In genomic region chr19:18500376-18500775, GRCh38 we compare ENCODE assay signal across 15 cellular contexts. TPM values are rescaled to one million over a fixed set of nuclear protein-coding genes. Genes with fewer than 3 reads are reported as not detected.
DNase-seq lines count a peak whose midpoint lies in the region; ATAC-seq and TF ChIP-seq lines count a peak whose summit lies in the region.
"Had no signal": no experiment of that assay in that cellular context is flagged by ENCODE, and none has a peak within 500 bp of the region (broad histone marks: within the 10 kb centered on the region; RNA-seq: fewer than 3 reads in every experiment).

No MANE protein-coding gene starts in this region.

- peaks cover 10% of the 10 kb centered on the region; the same call in 1 of the 2 replicates for H4K20me1 ChIP-seq in OCI-LY7 (ENCODE audit: insufficient read depth, low read length)

- H3K36me3 ChIP-seq in CD4-positive, alpha-beta memory T cell (ENCODE audit: insufficient read depth, low read length) = no peaks in the 10 kb centered on the region
- no peaks in the 10 kb centered on the region for H3K36me3 ChIP-seq in gastrocnemius medialis
- H3K36me3 ChIP-seq in OCI-LY7 (ENCODE audit: insufficient read depth, low read length) = no peaks in the 10 kb centered on the region
- H3K36me3 ChIP-seq: BE2C had no signal

- ATAC-seq in T-cell (replicated peaks in 1 of 4) (no peak), gastrocnemius medialis (no peak), HG03571 (IDR thresholded peaks at IDR 0.05; ENCODE audit: unreplicated experiment) (no peak)

- H3K9me3 ChIP-seq in CD4-positive, alpha-beta memory T cell (ENCODE audit: control insufficient read depth in 1 of 2, low read length in 2 of 2) = no peaks in the 10 kb centered on the region
- H3K9me3 ChIP-seq in gastrocnemius medialis (no peaks in the 10 kb centered on the region), OCI-LY7 (ENCODE audit: low read length) (no peaks in the 10 kb centered on the region)
- H3K9me3 ChIP-seq: BE2C had no signal

- intact Hi-C loops in CD4-positive, alpha-beta memory T cell (cut with micrococcal nuclease) = no loop called here
- intact Hi-C loops in gastrocnemius medialis (cut with DNase I; ENCODE audit: low total_unique reads) (no loop called here), OCI-LY7 (cut with micrococcal nuclease; ENCODE audit: unreplicated experiment) (no loop called here)

- no peaks in the 10 kb centered on the region for H3K9me3 Mint-ChIP-seq in CD4-positive, alpha-beta memory T cell
- no peaks in the 10 kb centered on the region for H3K9me3 Mint-ChIP-seq in T-cell

- TF ChIP-seq CTCF in fibroblast of the aortic adventitia (IDR thresholded peaks at IDR 0.05; ENCODE audit: insufficient read depth, low read length) (no peak), gastrocnemius medialis (IDR thresholded peaks at IDR 0.05 in 4 of 5, conservative IDR thresholded peaks at IDR 0.05 in 1 of 5) (no peak), OCI-LY7 (conservative IDR thresholded peaks at IDR 0.05; ENCODE audit: low read length) (no peak)

- H3K27ac ChIP-seq in CD4-positive, alpha-beta memory T cell (ENCODE audit: low read depth, low read length) = no peak overlapping the region
- peak overlapping the region; percentile 94 to 99 (median 98) for H3K27ac ChIP-seq in gastrocnemius medialis
- no peak overlapping the region for H3K27ac ChIP-seq in OCI-LY7 (ENCODE audit: low read depth, low read length, poor library complexity, severe bottlenecking)

- no peak overlapping the region for H3K4me2 ChIP-seq in OCI-LY7 (ENCODE audit: low read length)

- peaks cover 100% of the 10 kb centered on the region for H3K4me1 ChIP-seq in CD4-positive, alpha-beta memory T cell (ENCODE audit: insufficient read depth, low read length)
- H3K4me1 ChIP-seq in gastrocnemius medialis (peaks cover 98% of the 10 kb centered on the region in 2 donors), OCI-LY7 (ENCODE audit: insufficient read depth, low read length, poor library complexity, severe bottlenecking) (peaks cover 19% of the 10 kb centered on the region)

- H3K27ac Mint-ChIP-seq in CD4-positive, alpha-beta memory T cell = peak overlapping the region in 6 of 7 donors; percentile 41 to 95 (median 72)
- H3K27ac Mint-ChIP-seq in T-cell = peak overlapping the region; percentile 45 to 85

- no peak overlapping the region for H3K4me3 ChIP-seq in CD4-positive, alpha-beta memory T cell (ENCODE audit: low read length in 2 of 2)
- H3K4me3 ChIP-seq in fibroblast of the aortic adventitia (ENCODE audit: low read depth, low read length) = no peak overlapping the region
- H3K4me3 ChIP-seq in gastrocnemius medialis = no peak overlapping the region
- no peak overlapping the region for H3K4me3 ChIP-seq in OCI-LY7 (ENCODE audit: low read depth, low read length, poor library complexity, severe bottlenecking)
- H3K4me3 ChIP-seq: lung had no signal

- H3K79me2 ChIP-seq in OCI-LY7 (ENCODE audit: insufficient read depth, low read depth, low read length) = peaks cover 27% of the 10 kb centered on the region; the same call in 1 of the 2 replicates

- H3K9me2 ChIP-seq in OCI-LY7 (ENCODE audit: insufficient read depth, low read length) = no peaks in the 10 kb centered on the region

- CTCF ChIA-PET in CD4-positive, alpha-beta memory T cell (lab: Charles Lee; ENCODE audit: partially characterized antibody) = interaction anchor here (0.5 to 14.1 kb wide), 3 partner anchors 18 to 27 kb away, joined by 3 to 131 read pairs (median 3); partner anchors contain the start of gene ELL
- CTCF ChIA-PET in T-cell (lab: Charles Lee) = interaction anchor here (0.6 to 0.8 kb wide), 3 partner anchors 19 to 646 kb away, joined by 4 to 10 read pairs (median 7); no protein-coding TSS in a partner anchor
- CTCF ChIA-PET in OCI-LY7 (lab: Charles Lee; ENCODE audit: unreplicated experiment) = no interaction called here

- POLR2A ChIA-PET in CD4-positive, alpha-beta memory T cell (lab: Charles Lee; ENCODE audit: partially characterized antibody) = no interaction called here
- POLR2A ChIA-PET in T-cell (lab: Charles Lee) (no interaction called here), OCI-LY7 (lab: Charles Lee) (interaction anchor here (0.6 kb wide), 1 partner anchor 372 kb away, joined by 3 read pairs; no protein-coding TSS in a partner anchor)

- H3K4me3 Mint-ChIP-seq in CD4-positive, alpha-beta memory T cell = peak overlapping the region in 3 of 8 donors; percentile 17 to 42 (median 30)
- H3K4me3 Mint-ChIP-seq in T-cell = no peak overlapping the region

- TF ChIP-seq POLR2A in gastrocnemius medialis (IDR thresholded peaks at IDR 0.05) = no peak

- H3K4me1 Mint-ChIP-seq in CD4-positive, alpha-beta memory T cell = peaks cover 70 to 100% (median 89%) of the 10 kb centered on the region in 4 donors
- H3K4me1 Mint-ChIP-seq in T-cell = peaks cover 82 to 96% (median 95%) of the 10 kb centered on the region in 3 donors

- in situ Hi-C loops in gastrocnemius medialis (cut with MboI; ENCODE audit: low sequenced_read_pairs in 4 of 4) = no loop called here

- H3K27me3 ChIP-seq in CD4-positive, alpha-beta memory T cell (ENCODE audit: insufficient read depth, low read length) = no peaks in the 10 kb centered on the region
- no peaks in the 10 kb centered on the region for H3K27me3 ChIP-seq in gastrocnemius medialis
- H3K27me3 ChIP-seq: BE2C had no signal

- no peaks in the 10 kb centered on the region for H3K27me3 Mint-ChIP-seq in CD4-positive, alpha-beta memory T cell
- no peaks in the 10 kb centered on the region for H3K27me3 Mint-ChIP-seq in T-cell

- no TSS peak for BruUV-seq in OCI-LY7 (replicated peaks; lab: Mats Ljungman, UMichigan)

- DNase-seq in CD4-positive, alpha-beta memory T cell = no peak
- no peak for DNase-seq in T-cell
- DNase-seq in fibroblast of the aortic adventitia (ENCODE audit: low read depth) = peak; percentile 27
- DNase-seq in gastrocnemius medialis = no peak
- DNase-seq in OCI-LY7 (ENCODE audit: low spot score) = no peak
- no peak for DNase-seq in RPMI8226
- DNase-seq in putamen (ENCODE audit: low spot score) = no peak
- DNase-seq: amniotic stem cell, BE2C, hippocampal formation, MM.1S, NCI-H226, T-helper 9 cell had no signal

- peaks cover 0 to 2% of the 10 kb centered on the region in 2 donors for H3K36me3 Mint-ChIP-seq in CD4-positive, alpha-beta memory T cell
- no peaks in the 10 kb centered on the region for H3K36me3 Mint-ChIP-seq in T-cell

- H2AFZ ChIP-seq in OCI-LY7 (ENCODE audit: low read length) = no peak overlapping the region

RNA-seq across cellular contexts. Expression of gene ELL, which starts 21.5 kb away (rescaled TPM):
- 10 to 100 TPM; 34.9 to 35.9 TPM for total RNA-seq in CD4-positive, alpha-beta memory T cell
- 10 to 100 TPM in 1 of 2 donors, 1 to 10 TPM in 1; 6.5 to 16.7 TPM for polyA plus RNA-seq in CD4-positive, alpha-beta memory T cell
- total RNA-seq in T-cell (10 to 100 TPM; 27.2 to 46.4 (median 33.4) TPM), fibroblast of the aortic adventitia (ENCODE audit: low replicate concordance) (6.5 and 10.9 TPM in 2 replicates), gastrocnemius medialis (10 to 100 TPM; 21.8 to 30.8 (median 27.3) TPM), OCI-LY7 (2022) (24.6 and 26.5 TPM in 2 replicates)
- total RNA-seq in OCI-LY7 (2014; rRNA removed; shearing (Covaris generic)) = 14.4 and 18.7 TPM in 2 replicates

RNA-seq across cellular contexts. Expression of gene FKBP8, which starts 43.0 kb away (rescaled TPM):
- 100 to 1,000 TPM; 231 to 249 TPM for total RNA-seq in CD4-positive, alpha-beta memory T cell
- 100 to 1,000 TPM in 1 of 2 donors, 10 to 100 TPM in 1; 82.4 to 130 TPM for polyA plus RNA-seq in CD4-positive, alpha-beta memory T cell
- 100 to 1,000 TPM; 158 to 282 (median 244) TPM for total RNA-seq in T-cell
- 246 and 2,205 TPM in 2 replicates for total RNA-seq in fibroblast of the aortic adventitia (ENCODE audit: low replicate concordance)
- 100 to 1,000 TPM; 157 to 195 (median 184) TPM for total RNA-seq in gastrocnemius medialis
- total RNA-seq in OCI-LY7 (2014; rRNA removed; shearing (Covaris generic)) = 159 and 200 TPM in 2 replicates
- total RNA-seq in OCI-LY7 (2022) = 189 and 201 TPM in 2 replicates

RNA-seq across cellular contexts. Expression of gene KXD1, which starts 57.3 kb away (rescaled TPM):
- total RNA-seq in CD4-positive, alpha-beta memory T cell = 10 to 100 TPM; 95.3 to 95.6 TPM
- 10 to 100 TPM; 88.8 to 94.3 TPM for polyA plus RNA-seq in CD4-positive, alpha-beta memory T cell
- total RNA-seq in T-cell (100 to 1,000 TPM in 1 of 5 donors, 10 to 100 TPM in 4; 73.1 to 112 (median 95.8) TPM), fibroblast of the aortic adventitia (ENCODE audit: low replicate concordance) (21.3 and 109 TPM in 2 replicates), gastrocnemius medialis (100 to 1,000 TPM in 3 of 4 donors, 10 to 100 TPM in 1; 97.1 to 155 (median 106) TPM), OCI-LY7 (2022) (96.7 and 101 TPM in 2 replicates)
- total RNA-seq in OCI-LY7 (2014; rRNA removed; shearing (Covaris generic)) = 96.0 and 99.8 TPM in 2 replicates

Comparison
In these comparisons a context has a peak if more than half of its experiments do, and no peak if none do; other contexts are left out.
1. H3K27ac ChIP-seq: peak in gastrocnemius medialis (4 of 4); none in CD4-positive, alpha-beta memory T cell (single experiment) and OCI-LY7 (single experiment).